In genomic region chr16:11507350-11507749, GRCh38 we compare ENCODE assay signal across 24 cellular contexts.
DNase-seq lines count a peak whose midpoint lies in the region; ATAC-seq, FAIRE-seq and TF ChIP-seq lines count a peak whose summit lies in the region.
"Had no signal": no experiment of that assay in that cellular context is flagged by ENCODE, and none has a peak within 500 bp of the region (broad histone marks: within the 10 kb centered on the region; RNA-seq: fewer than 3 reads in every experiment).

No MANE protein-coding gene starts in this region.

- no peak overlapping the region for H3K56ac ChIP-seq in H9 (ENCODE audit: insufficient read length, low read depth, low read length)

- in situ Hi-C loops in HepG2 (cut with HindIII; ENCODE audit: extremely low pct_ligation_motif_present, low pct_unique_long_range_greater_than_20kb) (loop anchor here (25.0 kb wide), 1 partner anchor 95 kb away; no protein-coding TSS in a partner anchor), GM12878 (cut with MboI) (no loop called here)

- 68% methylated on average over 7 of the region's 7 CpGs for WGBS in HepG2 (ENCODE audit: low lambda C conversion rate)
- 92% methylated on average over 4 of the region's 7 CpGs for WGBS in right lobe of liver (ENCODE audit: insufficient coverage, low coverage, low lambda C conversion rate, missing lambda C conversion rate)
- 90% methylated on average over 7 of the region's 7 CpGs for WGBS in GM12878 (ENCODE audit: insufficient coverage, insufficient replicate concordance, low lambda C conversion rate, missing lambda C conversion rate)
- WGBS in neuronal stem cell (ENCODE audit: extremely low coverage in 2 of 2, insufficient read length in 2 of 2, insufficient replicate concordance in 1 of 2), 2 donors, result no CpG with 5 or more reads among the region's 7 CpGs
- WGBS in H9 (ENCODE audit: extremely low coverage, insufficient read length, low lambda C conversion rate), result no CpG with 5 or more reads among the region's 7 CpGs

- H3K4me2 ChIP-seq in HepG2 (ENCODE audit: low read depth, low read length), result no peak overlapping the region
- H3K4me2 ChIP-seq in GM12878 (ENCODE audit: control insufficient read depth, insufficient read depth), result no peak overlapping the region
- H3K4me2 ChIP-seq in neuronal stem cell (ENCODE audit: insufficient read depth, low read length, poor library complexity, severe bottlenecking), result no peak overlapping the region
- H3K4me2 ChIP-seq in H9 (ENCODE audit: insufficient read depth, insufficient read length, low read length), result no peak overlapping the region
- H3K4me2 ChIP-seq: GM23338, PC-9 had no signal

- H3K14ac ChIP-seq in neuronal stem cell (ENCODE audit: low read length), result no peak overlapping the region
- H3K14ac ChIP-seq in H9 (ENCODE audit: insufficient read depth, low read length), result no peak overlapping the region

- CTCF ChIA-PET in HepG2 (lab: Yijun Ruan, JAX; ENCODE audit: low intra/inter-chr PET ratio, low total read pairs), result interaction anchor here (1.3 kb wide), 1 partner anchor 100 kb away, joined by 5 read pairs; no protein-coding TSS in a partner anchor
- CTCF ChIA-PET in GM12878 (lab: Yijun Ruan, JAX), result interaction anchor here (0.9 to 1.6 kb wide), 3 partner anchors 24 to 102 kb away, joined by 3 to 5 read pairs (median 5); no protein-coding TSS in a partner anchor

- ATAC-seq in HepG2, result no peak
- ATAC-seq in right lobe of liver, result no peak
- no peak for ATAC-seq in GM12878
- ATAC-seq in HG03039 (IDR thresholded peaks at IDR 0.05; ENCODE audit: unreplicated experiment), result no peak
- ATAC-seq: GM23338 had no signal

- no peak overlapping the region for H3T11ph ChIP-seq in H9 (ENCODE audit: low read length)

- SMC1A ChIA-PET in GM12878 (lab: Charles Lee; ENCODE audit: uncharacterized antibody, unreplicated experiment), result interaction anchor here (0.7 to 1.3 kb wide), 5 partner anchors 22 to 101 kb away, joined by 3 to 4 read pairs (median 3); no protein-coding TSS in a partner anchor

- FAIRE-seq in HepG2 (lab: Jason Lieb, UNC) (no peak), GM12878 (lab: Jason Lieb, UNC) (no peak)
- FAIRE-seq: G401.6 had no signal

- H3K27me3 ChIP-seq in HepG2 (ENCODE audit: control insufficient read depth in 1 of 2, insufficient read depth in 2 of 2, low read length in 2 of 2) (peaks cover 2 to 8% of the 10 kb centered on the region in 2 experiments; a peak in 4 of 5 replicates), right lobe of liver (no peaks in the 10 kb centered on the region), GM12878 (replicated peaks in 1 of 2; ENCODE audit: control insufficient read depth in 2 of 2, insufficient read depth in 2 of 2, low read length in 1 of 2) (no peaks in the 10 kb centered on the region; a peak in 1 of 4 replicates), neuronal stem cell (ENCODE audit: control insufficient read depth in 3 of 3, insufficient read depth in 3 of 3, low read depth in 1 of 3, low read length in 3 of 3) (no peaks in the 10 kb centered on the region), Peyer's patch (no peaks in the 10 kb centered on the region), H9 (ENCODE audit: insufficient read depth, low read length) (no peaks in the 10 kb centered on the region)

- H4K91ac ChIP-seq in neuronal stem cell (ENCODE audit: low read depth, low read length, poor library complexity) (no peak overlapping the region), H9 (ENCODE audit: insufficient read length, low read depth, low read length) (no peak overlapping the region)

- H2AFZ ChIP-seq in HepG2 (ENCODE audit: low read length) (no peak overlapping the region), GM12878 (ENCODE audit: control insufficient read depth, low read depth, low read length) (peak overlapping the region; percentile 75; the same call in 1 of the 2 replicates), neuronal stem cell (ENCODE audit: low read length) (no peak overlapping the region), H9 (ENCODE audit: low read length) (no peak overlapping the region)
- H2AFZ ChIP-seq: PC-9 had no signal

- H2BK120ac ChIP-seq in neuronal stem cell (ENCODE audit: low read depth, low read length), result no peak overlapping the region
- H2BK120ac ChIP-seq in H9 (ENCODE audit: low read depth, low read length, poor library complexity, severe bottlenecking), result no peak overlapping the region

- H3K9ac ChIP-seq in HepG2 (ENCODE audit: insufficient read depth, low read depth, low read length) (no peak overlapping the region), GM12878 (ENCODE audit: control insufficient read depth, insufficient read depth, low read length) (no peak overlapping the region), neuronal stem cell (ENCODE audit: low read depth, low read length, poor library complexity) (no peak overlapping the region), H9 (ENCODE audit: extremely low read depth, insufficient read length, low read length) (no peak overlapping the region)

- no peak overlapping the region for H4K5ac ChIP-seq in H9 (ENCODE audit: insufficient read length, low read depth, low read length)

- H3K27me3 Mint-ChIP-seq in H9 (ENCODE audit: low read depth), result no peaks in the 10 kb centered on the region; the same call in none of the 2 replicates
- H3K27me3 Mint-ChIP-seq: CD4-positive, alpha-beta T cell had no signal

- no peak overlapping the region for H3K4me3 Mint-ChIP-seq in H9
- H3K4me3 Mint-ChIP-seq: CD4-positive, alpha-beta T cell; GM23338 had no signal

- H2AK5ac ChIP-seq in neuronal stem cell (ENCODE audit: low read depth, low read length), result peak overlapping the region; percentile 54
- no peak overlapping the region for H2AK5ac ChIP-seq in H9 (ENCODE audit: insufficient read length, low read length)

- H2BK12ac ChIP-seq in neuronal stem cell (ENCODE audit: low read length) (no peak overlapping the region), H9 (ENCODE audit: insufficient read length, low read depth, low read length) (no peak overlapping the region)

- no peaks in the 10 kb centered on the region for H3K36me3 ChIP-seq in HepG2 (replicated peaks in 1 of 2; ENCODE audit: control insufficient read depth in 1 of 2, insufficient read depth in 2 of 2, low read length in 2 of 2)
- H3K36me3 ChIP-seq in right lobe of liver, result no peaks in the 10 kb centered on the region
- no peaks in the 10 kb centered on the region; a peak in 1 of 4 replicates for H3K36me3 ChIP-seq in GM12878 (ENCODE audit: control insufficient read depth in 2 of 2, insufficient read depth in 2 of 2, low read length in 1 of 2)
- H3K36me3 ChIP-seq in neuronal stem cell (replicated peaks in 1 of 2; ENCODE audit: control insufficient read depth in 2 of 2, insufficient read depth in 2 of 2, low read length in 2 of 2), result no peaks in the 10 kb centered on the region
- H3K36me3 ChIP-seq in Peyer's patch, result no peaks in the 10 kb centered on the region

- RAD21 ChIA-PET in GM12878 (lab: Charles Lee; ENCODE audit: unreplicated experiment), result interaction anchor here (1.1 kb wide), 1 partner anchor 98 kb away, joined by 3 read pairs; no protein-coding TSS in a partner anchor

- no peaks in the 10 kb centered on the region for H3K79me1 ChIP-seq in neuronal stem cell (ENCODE audit: low read depth, low read length)
- no peaks in the 10 kb centered on the region for H3K79me1 ChIP-seq in H9 (ENCODE audit: insufficient read depth, low read depth, low read length, poor library complexity, severe bottlenecking)

- TF ChIP-seq CTCF in HepG2 (CRISPR knock-in tag; IDR thresholded peaks at IDR 0.05) (no peak), right lobe of liver (IDR thresholded peaks at IDR 0.05) (no peak), GM12878 (IDR thresholded peaks at IDR 0.05 in 2 of 3, conservative IDR thresholded peaks at IDR 0.05 in 1 of 3; ENCODE audit: control insufficient read depth in 2 of 3, extremely low read depth in 1 of 3, insufficient read depth in 1 of 3, low read depth in 3 of 3, low read length in 3 of 3) (no peak), Peyer's patch (IDR thresholded peaks at IDR 0.05) (no peak), H9 (conservative IDR thresholded peaks at IDR 0.05) (no peak)

- H4K8ac ChIP-seq in neuronal stem cell (ENCODE audit: low read depth, low read length), result no peak overlapping the region
- no peak overlapping the region for H4K8ac ChIP-seq in H9 (replicated peaks; ENCODE audit: insufficient read length, low read depth, low read length)

- H3K23ac ChIP-seq in neuronal stem cell (ENCODE audit: low read depth, low read length, poor library complexity) (no peak overlapping the region), H9 (ENCODE audit: insufficient read length, low read depth, low read length) (no peak overlapping the region)

- no peaks in the 10 kb centered on the region for H4K20me1 ChIP-seq in HepG2 (ENCODE audit: insufficient read depth, low read length)
- H4K20me1 ChIP-seq in GM12878 (ENCODE audit: control insufficient read depth, insufficient read depth), result no peaks in the 10 kb centered on the region
- no peaks in the 10 kb centered on the region for H4K20me1 ChIP-seq in H9 (ENCODE audit: control insufficient read depth, insufficient read depth, insufficient read length)

- H3K4me3 ChIP-seq in HepG2 (replicated peaks in 1 of 3; ENCODE audit: insufficient read depth in 1 of 3, low read depth in 2 of 3, low read length in 3 of 3), result no peak overlapping the region
- no peak overlapping the region for H3K4me3 ChIP-seq in right lobe of liver
- no peak overlapping the region for H3K4me3 ChIP-seq in GM12878
- no peak overlapping the region for H3K4me3 ChIP-seq in neuronal stem cell (ENCODE audit: low read length in 2 of 2)
- no peak overlapping the region for H3K4me3 ChIP-seq in Peyer's patch
- H3K4me3 ChIP-seq: GM23338, PC-9 had no signal

- H3K36me3 Mint-ChIP-seq in H9 (ENCODE audit: insufficient read depth in 1 of 3, low read depth in 3 of 3), result no peaks in the 10 kb centered on the region; a peak in 1 of 7 replicates

- no peaks in the 10 kb centered on the region; a peak in 1 of 5 replicates for H3K9me3 Mint-ChIP-seq in H9
- H3K9me3 Mint-ChIP-seq: CD4-positive, alpha-beta T cell; GM23338 had no signal

- intact Hi-C loops in HepG2 (cut with micrococcal nuclease; ENCODE audit: unreplicated experiment) (loop anchor here (1.0 kb wide), 1 partner anchor 100 kb away; no protein-coding TSS in a partner anchor), right lobe of liver (cut with DNase I) (no loop called here), GM12878 (cut with micrococcal nuclease; ENCODE audit: unreplicated experiment) (loop anchor here (5.0 kb wide), 1 partner anchor 100 kb away; no protein-coding TSS in a partner anchor)

- peaks cover 6% of the 10 kb centered on the region; the same call in 1 of the 2 replicates for H3K4me1 ChIP-seq in HepG2 (ENCODE audit: insufficient read depth, low read length)
- no peaks in the 10 kb centered on the region for H3K4me1 ChIP-seq in right lobe of liver
- H3K4me1 ChIP-seq in GM12878 (ENCODE audit: control insufficient read depth, insufficient read depth, low read length), result peaks cover 6% of the 10 kb centered on the region; the same call in 1 of the 2 replicates
- H3K4me1 ChIP-seq in neuronal stem cell (ENCODE audit: control insufficient read depth in 2 of 2, insufficient read depth in 1 of 2, low read depth in 1 of 2, low read length in 2 of 2), result peaks cover 11 to 14% of the 10 kb centered on the region in 2 donors
- no peaks in the 10 kb centered on the region for H3K4me1 ChIP-seq in Peyer's patch
- H3K4me1 ChIP-seq in H9 (ENCODE audit: insufficient read depth, low read length), result no peaks in the 10 kb centered on the region

- H2BK5ac ChIP-seq in neuronal stem cell (ENCODE audit: low read length) (no peak overlapping the region), H9 (ENCODE audit: insufficient read length, low read length) (no peak overlapping the region)

- no peak overlapping the region for H2BK15ac ChIP-seq in neuronal stem cell (ENCODE audit: low read length)
- no peak overlapping the region for H2BK15ac ChIP-seq in H9 (ENCODE audit: low read depth, low read length)

- POLR2A ChIA-PET in HepG2 (lab: Yijun Ruan, JAX), result no interaction called here
- POLR2A ChIA-PET in GM12878 (lab: Charles Lee), result no interaction called here

- H2BK20ac ChIP-seq in H9 (ENCODE audit: low read depth, low read length, poor library complexity, severe bottlenecking), result no peak overlapping the region

- TF ChIP-seq EP300 in HepG2 (IDR thresholded peaks at IDR 0.05; ENCODE audit: low read depth in 2 of 2, low read length in 2 of 2), result no peak
- TF ChIP-seq EP300 in HepG2 (CRISPR knock-in tag; IDR thresholded peaks at IDR 0.05; ENCODE audit: borderline replicate concordance), result no peak
- TF ChIP-seq EP300 in GM12878 (IDR thresholded peaks at IDR 0.05; ENCODE audit: borderline replicate concordance in 1 of 2, control insufficient read depth in 1 of 2, low read depth in 2 of 2, low read length in 2 of 2), result no peak

- H3K4ac ChIP-seq in neuronal stem cell (ENCODE audit: low read length) (no peak overlapping the region), H9 (ENCODE audit: low read depth, low read length) (no peak overlapping the region)

- BruUV-seq in HepG2 (replicated peaks; lab: Mats Ljungman, UMichigan) (no TSS peak), GM12878 (replicated peaks; lab: Mats Ljungman, UMichigan) (no TSS peak)

- no peaks in the 10 kb centered on the region for H3K9me3 ChIP-seq in HepG2 (ENCODE audit: low read length)
- no peaks in the 10 kb centered on the region for H3K9me3 ChIP-seq in right lobe of liver
- no peaks in the 10 kb centered on the region; the same call in 2 of the 3 replicates for H3K9me3 ChIP-seq in GM12878 (replicated peaks; ENCODE audit: control insufficient read depth, insufficient read depth, low read length)
- no peaks in the 10 kb centered on the region for H3K9me3 ChIP-seq in neuronal stem cell (replicated peaks in 1 of 2; ENCODE audit: control insufficient read depth in 2 of 2, insufficient read depth in 1 of 2, low read depth in 1 of 2, low read length in 2 of 2)
- no peaks in the 10 kb centered on the region for H3K9me3 ChIP-seq in Peyer's patch
- no peaks in the 10 kb centered on the region for H3K9me3 ChIP-seq in H9 (ENCODE audit: control insufficient read depth, low read depth, low read length)

- H3K18ac ChIP-seq in neuronal stem cell (ENCODE audit: low read length) (no peak overlapping the region), H9 (ENCODE audit: insufficient read length, low read depth, low read length) (no peak overlapping the region)

- no peak for TF ChIP-seq RAD21 in HepG2 (CRISPR knock-in tag; IDR thresholded peaks at IDR 0.05)
- TF ChIP-seq RAD21 in GM12878 (IDR thresholded peaks at IDR 0.05; ENCODE audit: insufficient read depth, low read depth, low read length), result no peak

- H3K4me1 Mint-ChIP-seq in H9, result peaks cover 11 to 20% of the 10 kb centered on the region in 2 experiments

- H3K27ac ChIP-seq in HepG2 (ENCODE audit: extremely low read length, insufficient read depth, low read length) (no peak overlapping the region), right lobe of liver (no peak overlapping the region), GM12878 (ENCODE audit: control insufficient read depth, insufficient read depth) (no peak overlapping the region), neuronal stem cell (replicated peaks; ENCODE audit: low read length) (no peak overlapping the region), Peyer's patch (no peak overlapping the region), H9 (ENCODE audit: insufficient read length, low read depth, low read length) (no peak overlapping the region)
- H3K27ac ChIP-seq: 22Rv1, PC-9 had no signal

- no peak for TF ChIP-seq POLR2A in HepG2 (IDR thresholded peaks at IDR 0.05; ENCODE audit: insufficient read depth in 1 of 2, low read depth in 2 of 2, low read length in 2 of 2)
- no peak for TF ChIP-seq POLR2A in right lobe of liver (IDR thresholded peaks at IDR 0.05)
- TF ChIP-seq POLR2A in GM12878 (IDR thresholded peaks at IDR 0.05; ENCODE audit: low read depth, low read length), result no peak
- no peak for TF ChIP-seq POLR2A in Peyer's patch (IDR thresholded peaks at IDR 0.05)

- no peak overlapping the region for H3K27ac Mint-ChIP-seq in H9
- H3K27ac Mint-ChIP-seq: CD4-positive, alpha-beta T cell; GM23338 had no signal

- H3K23me2 ChIP-seq in H9 (ENCODE audit: insufficient read length, low read depth, low read length, poor library complexity, severe bottlenecking), result no peaks in the 10 kb centered on the region

- no peaks in the 10 kb centered on the region for H3K79me2 ChIP-seq in HepG2 (ENCODE audit: insufficient read depth, low read length)
- no peaks in the 10 kb centered on the region for H3K79me2 ChIP-seq in GM12878 (ENCODE audit: control insufficient read depth, insufficient read depth, low read length)
- H3K79me2 ChIP-seq in H9 (ENCODE audit: insufficient read depth, low read length), result no peaks in the 10 kb centered on the region

- DNase-seq in HepG2 (ENCODE audit: low spot score) (no peak), right lobe of liver (no peak), GM12878 (ENCODE audit: low read depth, low spot score) (no peak), neuronal stem cell (ENCODE audit: low spot score) (no peak), Peyer's patch (no peak), H9 (no peak)
- DNase-seq: ACHN; CD4-positive, alpha-beta T cell; DMS53; HCEC 1CT; NCI-H1105 treated with DMSO at 0.1 percent for 48 hours; NCI-H146; NCI-H1930; NCI-H2107; NCI-H446; NCI-H524 treated with DMSO at 0.1 percent for 48 hours; NCI-H774; PC-9; Right ventricle myocardium superior; RPMI8226 had no signal

Comparison
In these comparisons a context has a peak if more than half of its experiments do, and no peak if none do; other contexts are left out.
1. intact Hi-C loops: an anchor here in HepG2 (1.0 kb wide) and GM12878 (5.0 kb wide); none called in right lobe of liver.